ENCODE assay signal across 1 cellular context in the genomic region with DNA sequence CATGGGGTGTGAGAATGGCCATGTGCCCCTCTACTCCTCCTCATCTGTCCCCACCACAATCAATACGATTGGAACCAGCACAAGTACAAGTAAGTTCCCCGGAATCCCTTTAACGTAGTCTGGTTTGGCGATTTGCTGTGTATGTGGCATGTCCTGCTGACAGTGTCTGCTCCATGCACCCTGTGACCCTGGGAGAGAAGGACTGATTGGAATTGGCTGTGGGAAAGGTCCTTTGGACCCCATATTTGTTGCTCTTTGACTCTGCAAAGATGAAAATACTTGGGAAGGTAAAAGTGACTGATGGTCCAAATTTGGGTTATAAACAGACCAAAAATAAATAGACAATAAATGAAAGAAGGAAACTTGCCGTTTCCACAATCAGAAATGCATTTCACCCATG.
TF ChIP-seq lines count a peak whose summit lies in the region.

No MANE protein-coding gene starts in this region.

TF ChIP-seq in HepG2, 621 proteins besides CTCF, POLR2A, EP300 and RAD21 (continued from another document):
- TF ChIP-seq MNT (IDR thresholded peaks at IDR 0.05) (peak; percentile 35), NR2C2 (CRISPR knock-in tag; IDR thresholded peaks at IDR 0.05; ENCODE audit: borderline replicate concordance) (peak; percentile 29; the same call in 1 of the 2 replicates), BORCS8-MEF2B (CRISPR knock-in tag; IDR thresholded peaks at IDR 0.05) (no peak), ZSCAN30 (CRISPR knock-in tag; IDR thresholded peaks at IDR 0.05) (no peak)
